8 cellular contexts compared by ENCODE assay signal in the genomic region with DNA sequence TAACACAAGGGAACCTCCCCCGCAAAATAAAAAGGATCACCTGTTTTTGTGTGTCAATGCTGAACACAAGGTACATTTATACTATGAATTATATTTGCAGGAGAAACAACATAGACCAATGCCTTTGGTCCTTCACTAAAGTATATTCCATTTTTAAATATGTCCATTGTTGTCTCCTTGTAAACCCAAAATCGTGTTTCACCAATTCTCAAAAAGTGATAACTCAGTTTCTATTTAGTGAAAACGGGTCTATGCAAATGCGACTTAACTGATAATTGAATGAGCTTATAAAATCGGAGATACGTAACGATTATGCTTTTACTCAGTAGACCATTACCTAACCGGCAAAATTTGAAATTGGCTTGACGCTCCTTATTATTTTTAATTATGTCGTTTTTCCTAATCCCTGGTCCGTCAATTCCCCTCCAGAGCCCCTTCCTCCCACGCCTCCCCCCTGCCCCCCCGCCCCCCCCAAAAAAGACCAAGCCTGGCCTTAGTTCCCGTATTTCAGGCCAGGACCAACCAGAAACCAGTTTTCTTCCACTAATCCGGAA. TPM values are rescaled to one million over a fixed set of nuclear protein-coding genes. Genes with fewer than 3 reads are reported as not detected.
A peak's percentile ranks its signal among the peaks of the same experiment; 100 is the strongest.
DNase-seq lines count a peak whose midpoint lies in the region; ATAC-seq, FAIRE-seq and TF ChIP-seq lines count a peak whose summit lies in the region.

No MANE protein-coding gene starts in this region.

- no peaks in the 10 kb centered on the region for H3K4me1 Mint-ChIP-seq in Calu3 (ENCODE audit: low read depth, unreplicated experiment)

- H3K79me2 ChIP-seq in Loucy (ENCODE audit: insufficient read depth, low read length), result peaks cover 52% of the 10 kb centered on the region

- H3K9me2 ChIP-seq in Loucy (replicated peaks; ENCODE audit: low read depth, low read length), result no peaks in the 10 kb centered on the region

- peaks cover 17% of the 10 kb centered on the region for H4K20me1 ChIP-seq in Loucy (ENCODE audit: insufficient read depth, low read length, poor library complexity, severe bottlenecking)

- FAIRE-seq in bronchial epithelial cell (lab: Jason Lieb, UNC), result no peak

- DNase-seq in Calu3 (no peak), bronchial epithelial cell (ENCODE audit: low read depth) (peak; percentile 4), GM19240 (ENCODE audit: insufficient read length, low spot score) (no peak), HCEC 1CT (no peak), kidney tubule cell (ENCODE audit: low spot score) (no peak)

- no peaks in the 10 kb centered on the region for H3F3A ChIP-seq in Loucy (ENCODE audit: low read depth)

- H3K4me3 ChIP-seq in Loucy (ENCODE audit: low read length, poor library complexity, severe bottlenecking) (peak overlapping the region; percentile 93), bronchial epithelial cell (ENCODE audit: low read depth, low read length) (peak overlapping the region; percentile 59), mucosa of rectum (ENCODE audit: low read length in 2 of 2) (peak overlapping the region; percentile 83 to 89)

- H2AFZ ChIP-seq in Loucy (ENCODE audit: low read length), result no peak overlapping the region

- peak overlapping the region; percentile 83 for H3K9ac ChIP-seq in Loucy (ENCODE audit: low read depth, low read length, poor library complexity, severe bottlenecking)
- peak overlapping the region; percentile 61 to 80 for H3K9ac ChIP-seq in mucosa of rectum (ENCODE audit: low read depth in 1 of 2, low read length in 2 of 2)

- H3K4me2 ChIP-seq in Loucy (ENCODE audit: low read depth, low read length, poor library complexity, severe bottlenecking), result peak overlapping the region; percentile 65

- no peaks in the 10 kb centered on the region for H3K27me3 Mint-ChIP-seq in Calu3 (ENCODE audit: unreplicated experiment)

- TF ChIP-seq CTCF in Calu3 (IDR thresholded peaks at IDR 0.05; ENCODE audit: unreplicated experiment) (no peak), Loucy (conservative IDR thresholded peaks at IDR 0.05; ENCODE audit: low read length) (no peak), bronchial epithelial cell (IDR thresholded peaks at IDR 0.05; ENCODE audit: insufficient read depth, low read length, severe bottlenecking) (no peak)

- H3K4me3 Mint-ChIP-seq in Calu3 (ENCODE audit: low read depth, unreplicated experiment), result peak overlapping the region; percentile 89

- no TSS peak for BruUV-seq in Calu3 (replicated peaks; lab: Mats Ljungman, UMichigan)

- H3K27me3 ChIP-seq in Loucy (ENCODE audit: insufficient read depth, low read length, poor library complexity, severe bottlenecking) (no peaks in the 10 kb centered on the region), bronchial epithelial cell (ENCODE audit: control insufficient read depth, insufficient read depth, low read length) (no peaks in the 10 kb centered on the region), mucosa of rectum (ENCODE audit: control insufficient read depth in 2 of 2, insufficient read depth in 2 of 2, low read length in 2 of 2) (peaks cover 0 to 2% of the 10 kb centered on the region in 2 donors)

- H3K27ac ChIP-seq in mucosa of rectum (ENCODE audit: low read depth in 2 of 2, low read length in 2 of 2), result peak overlapping the region in 1 of 2 donors; percentile 81

- H3K36me3 ChIP-seq in Loucy (ENCODE audit: insufficient read depth, low read length) (no peaks in the 10 kb centered on the region), bronchial epithelial cell (ENCODE audit: control insufficient read depth, insufficient read depth, low read length) (no peaks in the 10 kb centered on the region), mucosa of rectum (ENCODE audit: control insufficient read depth in 2 of 2, insufficient read depth in 2 of 2, low read length in 2 of 2) (no peaks in the 10 kb centered on the region)

- no peak for ATAC-seq in HG02938 (IDR thresholded peaks at IDR 0.05; ENCODE audit: unreplicated experiment)

- peak overlapping the region; percentile 99 for H3K27ac Mint-ChIP-seq in Calu3 (ENCODE audit: unreplicated experiment)

- H3K9me3 Mint-ChIP-seq in Calu3 (ENCODE audit: low read depth, unreplicated experiment), result no peaks in the 10 kb centered on the region

- H3K4me1 ChIP-seq in Loucy (ENCODE audit: insufficient read depth, low read length, poor library complexity, severe bottlenecking) (peaks cover 13% of the 10 kb centered on the region), mucosa of rectum (ENCODE audit: control insufficient read depth in 2 of 2, insufficient read depth in 2 of 2, low read length in 2 of 2) (peaks cover 0 to 4% of the 10 kb centered on the region in 2 donors)

- H3K36me3 Mint-ChIP-seq in Calu3 (ENCODE audit: insufficient read depth, unreplicated experiment), result peaks cover 31% of the 10 kb centered on the region

- CTCF ChIA-PET in Calu3 (lab: Charles Lee), result interaction anchor here (0.6 kb wide), 1 partner anchor 300 kb away, joined by 3 read pairs; no protein-coding TSS in a partner anchor

- intact Hi-C loops in Calu3 (cut with micrococcal nuclease; ENCODE audit: unreplicated experiment), result loop anchor here (5.0 to 10.0 kb wide), 2 partner anchors 40 to 123 kb away; no protein-coding TSS in a partner anchor

- no peaks in the 10 kb centered on the region for H3K9me3 ChIP-seq in Loucy (ENCODE audit: insufficient read depth, low read depth, low read length)
- H3K9me3 ChIP-seq in mucosa of rectum (ENCODE audit: control insufficient read depth in 2 of 2, low read length in 2 of 2), result no peaks in the 10 kb centered on the region

RNA-seq across cellular contexts. Expression of a gene that starts 2.0 kb away (rescaled TPM):
- total RNA-seq in Calu3 (2022), result 25.2 and 40.6 TPM in 2 replicates
- total RNA-seq in bronchial epithelial cell, result 8.2 and 9.9 TPM in 2 replicates
